In the genomic region with DNA sequence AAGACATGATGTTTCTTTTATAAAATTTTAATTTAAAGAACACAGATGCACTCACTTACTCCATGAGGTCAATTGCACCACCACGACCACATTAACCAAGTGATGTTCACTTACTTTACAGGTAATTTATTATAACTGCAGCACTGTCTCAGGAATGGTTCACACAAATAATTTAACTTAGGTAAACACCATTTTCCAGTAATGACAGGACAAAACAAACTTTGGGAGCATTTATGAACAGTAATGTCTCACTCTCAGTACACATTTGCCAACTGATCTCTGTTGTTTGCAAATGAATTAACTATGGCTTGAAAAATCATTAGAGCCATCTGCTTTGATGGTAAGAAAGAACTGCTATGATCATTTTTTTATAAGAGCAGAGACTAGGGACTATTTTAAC, we compare ENCODE assay signal across 1 cellular context.
TF ChIP-seq lines count a peak whose summit lies in the region.

No MANE protein-coding gene starts in this region.

TF ChIP-seq in IMR-90, 13 proteins besides CTCF, POLR2A, EP300 and RAD21:
- TF ChIP-seq BHLHE40 (IDR thresholded peaks at IDR 0.05; ENCODE audit: low read depth, low read length) (no peak), MXI1 (IDR thresholded peaks at IDR 0.05; ENCODE audit: borderline replicate concordance, low read depth, low read length) (no peak)
- TF ChIP-seq, protein P1, sequence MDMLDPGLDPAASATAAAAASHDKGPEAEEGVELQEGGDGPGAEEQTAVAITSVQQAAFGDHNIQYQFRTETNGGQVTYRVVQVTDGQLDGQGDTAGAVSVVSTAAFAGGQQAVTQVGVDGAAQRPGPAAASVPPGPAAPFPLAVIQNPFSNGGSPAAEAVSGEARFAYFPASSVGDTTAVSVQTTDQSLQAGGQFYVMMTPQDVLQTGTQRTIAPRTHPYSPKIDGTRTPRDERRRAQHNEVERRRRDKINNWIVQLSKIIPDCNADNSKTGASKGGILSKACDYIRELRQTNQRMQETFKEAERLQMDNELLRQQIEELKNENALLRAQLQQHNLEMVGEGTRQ (IDR thresholded peaks at IDR 0.05; ENCODE audit: low read depth, low read length), result no peak
